In genomic region chr11:9757809-9758675, GRCh38 we compare ENCODE assay signal across 8 cellular contexts.
A peak's percentile ranks its signal among the peaks of the same experiment; 100 is the strongest.
DNase-seq lines count a peak whose midpoint lies in the region; ATAC-seq, FAIRE-seq and TF ChIP-seq lines count a peak whose summit lies in the region.

No MANE protein-coding gene starts in this region.

- peak overlapping the region; percentile 83 for H3K27ac Mint-ChIP-seq in activated T-helper 17 cell treated with anti-CD3 and anti-CD28 coated beads, Interleukin-2, amount 50 U/mL, for 72 hours
- peak overlapping the region in 1 of 2 donors; percentile 78 for H3K27ac Mint-ChIP-seq in natural killer cell treated with Interleukin-12 subunit alpha and Interleukin-12 subunit beta and Interleukin-15 and Interleukin-18, amount 100 ng/mL, for 72 hours
- H3K27ac Mint-ChIP-seq in stimulated activated naive CD8-positive, alpha-beta T cell treated with anti-CD3 and anti-CD28 coated beads, Interleukin-15, Interleukin-2, amounts not matched to agents 100 ng/mL and 50 ng/mL, for 24 hours: peak overlapping the region; percentile 85

- H3K36me3 Mint-ChIP-seq in activated T-helper 17 cell treated with anti-CD3 and anti-CD28 coated beads, Interleukin-2, amount 50 U/mL, for 72 hours (ENCODE audit: low read depth): peaks cover 10% of the 10 kb centered on the region
- H3K36me3 Mint-ChIP-seq in natural killer cell treated with Interleukin-12 subunit alpha and Interleukin-12 subunit beta and Interleukin-15 and Interleukin-18, amount 100 ng/mL, for 72 hours: no peaks in the 10 kb centered on the region
- peaks cover 10% of the 10 kb centered on the region for H3K36me3 Mint-ChIP-seq in stimulated activated naive CD8-positive, alpha-beta T cell treated with anti-CD3 and anti-CD28 coated beads, Interleukin-15, Interleukin-2, amounts not matched to agents 100 ng/mL and 50 ng/mL, for 24 hours (ENCODE audit: low read depth)

- peaks cover 29% of the 10 kb centered on the region for H3K4me1 Mint-ChIP-seq in activated T-helper 17 cell treated with anti-CD3 and anti-CD28 coated beads, Interleukin-2, amount 50 U/mL, for 72 hours
- H3K4me1 Mint-ChIP-seq in natural killer cell treated with Interleukin-12 subunit alpha and Interleukin-12 subunit beta and Interleukin-15 and Interleukin-18, amount 100 ng/mL, for 72 hours (ENCODE audit: low read depth in 2 of 2): peaks cover 35 to 36% of the 10 kb centered on the region in 2 donors
- peaks cover 79% of the 10 kb centered on the region for H3K4me1 Mint-ChIP-seq in stimulated activated naive CD8-positive, alpha-beta T cell treated with anti-CD3 and anti-CD28 coated beads, Interleukin-15, Interleukin-2, amounts not matched to agents 100 ng/mL and 50 ng/mL, for 24 hours (ENCODE audit: low read depth)

- no peaks in the 10 kb centered on the region for H3K27me3 Mint-ChIP-seq in activated T-helper 17 cell treated with anti-CD3 and anti-CD28 coated beads, Interleukin-2, amount 50 U/mL, for 72 hours
- H3K27me3 Mint-ChIP-seq in natural killer cell treated with Interleukin-12 subunit alpha and Interleukin-12 subunit beta and Interleukin-15 and Interleukin-18, amount 100 ng/mL, for 72 hours: no peaks in the 10 kb centered on the region
- no peaks in the 10 kb centered on the region for H3K27me3 Mint-ChIP-seq in stimulated activated naive CD8-positive, alpha-beta T cell treated with anti-CD3 and anti-CD28 coated beads, Interleukin-15, Interleukin-2, amounts not matched to agents 100 ng/mL and 50 ng/mL, for 24 hours

- H3K9me3 Mint-ChIP-seq in activated T-helper 17 cell treated with anti-CD3 and anti-CD28 coated beads, Interleukin-2, amount 50 U/mL, for 72 hours: no peaks in the 10 kb centered on the region
- H3K9me3 Mint-ChIP-seq in natural killer cell treated with Interleukin-12 subunit alpha and Interleukin-12 subunit beta and Interleukin-15 and Interleukin-18, amount 100 ng/mL, for 72 hours: no peaks in the 10 kb centered on the region
- no peaks in the 10 kb centered on the region for H3K9me3 Mint-ChIP-seq in stimulated activated naive CD8-positive, alpha-beta T cell treated with anti-CD3 and anti-CD28 coated beads, Interleukin-15, Interleukin-2, amounts not matched to agents 100 ng/mL and 50 ng/mL, for 24 hours

- peak overlapping the region; percentile 97 for H3K4me3 Mint-ChIP-seq in activated T-helper 17 cell treated with anti-CD3 and anti-CD28 coated beads, Interleukin-2, amount 50 U/mL, for 72 hours
- peak overlapping the region; percentile 76 for H3K4me3 Mint-ChIP-seq in natural killer cell treated with Interleukin-12 subunit alpha and Interleukin-12 subunit beta and Interleukin-15 and Interleukin-18, amount 100 ng/mL, for 72 hours
- peak overlapping the region; percentile 83 for H3K4me3 Mint-ChIP-seq in stimulated activated naive CD8-positive, alpha-beta T cell treated with anti-CD3 and anti-CD28 coated beads, Interleukin-15, Interleukin-2, amounts not matched to agents 100 ng/mL and 50 ng/mL, for 24 hours

- ATAC-seq in GM21526 (IDR thresholded peaks at IDR 0.05; ENCODE audit: low FRiP score, unreplicated experiment): peak; percentile 53
- peak; percentile 60 for ATAC-seq in activated T-helper 17 cell treated with anti-CD3 and anti-CD28 coated beads, Interleukin-2, amount 50 U/mL, for 72 hours (replicated peaks)
- ATAC-seq in natural killer cell treated with Interleukin-12 subunit alpha and Interleukin-12 subunit beta and Interleukin-15 and Interleukin-18, amount 100 ng/mL, for 72 hours: peak; percentile 86 to 94

- DNase-seq in DMS53 (lab: John Stamatoyannopoulos, UW) (peak; percentile 93), RCC 7860 (ENCODE audit: low spot score) (peak; percentile 44), fibroblast of peridontal ligament (ENCODE audit: extremely low read depth) (peak; percentile 63)
- peak; percentile 94 for DNase-seq in natural killer cell treated with Interleukin-12 subunit alpha and Interleukin-12 subunit beta and Interleukin-15 and Interleukin-18, amount 100 ng/mL, for 72 hours (ENCODE audit: low spot score)

- peak; percentile 63; the same call in 1 of the 2 replicates for TF ChIP-seq RAD21 in Ishikawa (IDR thresholded peaks at IDR 0.05; ENCODE audit: low read depth)

- TF ChIP-seq EP300 in Ishikawa (IDR thresholded peaks at IDR 0.05; ENCODE audit: borderline replicate concordance): no peak

- FAIRE-seq in RCC 7860 (lab: Jason Lieb, UNC): no peak

TF ChIP-seq in Ishikawa, 13 proteins besides CTCF, POLR2A, EP300 and RAD21:
- TF ChIP-seq CEBPB (IDR thresholded peaks at IDR 0.05) (no peak), REST (IDR thresholded peaks at IDR 0.05; ENCODE audit: low read depth) (no peak), TCF12 (IDR thresholded peaks at IDR 0.05; ENCODE audit: low read depth) (0 out of 2 replicates have a peak, but pooled peaks have one; percentile 32), CREB1 (IDR thresholded peaks at IDR 0.05; ENCODE audit: low read depth) (no peak), MAX (IDR thresholded peaks at IDR 0.05) (peak; percentile 72), TEAD4 (IDR thresholded peaks at IDR 0.05) (no peak), FOXM1 (IDR thresholded peaks at IDR 0.05; ENCODE audit: borderline replicate concordance, low read depth) (no peak), NFIC (IDR thresholded peaks at IDR 0.05) (no peak), USF1 (IDR thresholded peaks at IDR 0.05) (no peak), TAF1 (IDR thresholded peaks at IDR 0.05; ENCODE audit: low read depth) (peak; percentile 38; the same call in 1 of the 2 replicates), YY1 (IDR thresholded peaks at IDR 0.05; ENCODE audit: low read depth) (no peak), EGR1 (IDR thresholded peaks at IDR 0.05) (peak; percentile 44; the same call in 1 of the 2 replicates), ZBTB7A (IDR thresholded peaks at IDR 0.05; ENCODE audit: low read depth) (peak; percentile 89; the same call in 1 of the 2 replicates)

Comparison
In these comparisons a context has a peak if more than half of its experiments do, and no peak if none do; other contexts are left out.
1. Peak in every context shown above with its lines: DNase-seq and ATAC-seq.
2. DNase-seq: peak in every context shown above with its lines; median percentile 94 in natural killer cell treated with Interleukin-12 subunit alpha and Interleukin-12 subunit beta and Interleukin-15 and Interleukin-18, amount 100 ng/mL, for 72 hours; 93 in DMS53; 63 in fibroblast of peridontal ligament; 44 in RCC 7860.